In genomic region chr19:21238670-21239069, GRCh38 we compare ENCODE assay signal across 39 cellular contexts.
"Had no signal": no experiment of that assay in that cellular context is flagged by ENCODE, and none has a peak within 500 bp of the region (broad histone marks: within the 10 kb centered on the region; RNA-seq: fewer than 3 reads in every experiment).

No MANE protein-coding gene starts in this region.

- H3K4me1 Mint-ChIP-seq: activated naive CD4-positive, alpha-beta T cell treated with anti-CD3 and anti-CD28 coated beads, Interleukin-2, amount 10 ng/mL, durations not matched to agents 7 days and 5 days; activated naive CD4-positive, alpha-beta T cell treated with anti-CD3 and anti-CD28 coated beads, Interleukin-2, amount 50 U/mL, for 24 hours; activated naive CD8-positive, alpha-beta T cell treated with anti-CD3 and anti-CD28 coated beads for 36 hours; activated naive CD8-positive, alpha-beta T cell treated with anti-CD3 and anti-CD28 coated beads, Interleukin-2, amount 10 ng/mL, durations not matched to agents 7 days and 5 days; activated naive CD8-positive, alpha-beta T cell treated with anti-CD3 and anti-CD28 coated beads, Interleukin-2, amount 50 U/mL, for 24 hours; activated T-helper 17 cell treated with anti-CD3 and anti-CD28 coated beads, Interleukin-2, amount 50 U/mL, for 72 hours; brain; central memory CD8-positive, alpha-beta T cell had no signal

- H3K27ac ChIP-seq: adrenal gland, ascending aorta, body of pancreas, brain microvascular endothelial cell, breast epithelium, cardiac muscle cell had no signal

- DNase-seq: activated effector memory CD4-positive, alpha-beta T cell treated with anti-CD3 and anti-CD28 coated beads, Interleukin-2, amount 50 U/mL, for 16 hours; activated effector memory CD4-positive, alpha-beta T cell treated with Interleukin-2 at 50 U/mL for 16 hours; activated gamma-delta T cell; activated gamma-delta T cell treated with Interleukin-2 at 50 U/mL for 16 hours; activated naive CD4-positive, alpha-beta T cell; activated naive CD4-positive, alpha-beta T cell treated with anti-CD3 and anti-CD28 coated beads for 36 hours; activated naive CD4-positive, alpha-beta T cell treated with anti-CD3 and anti-CD28 coated beads, Interleukin-2, amount 10 ng/mL, durations not matched to agents 7 days and 5 days; activated naive CD4-positive, alpha-beta T cell treated with anti-CD3 and anti-CD28 coated beads, Interleukin-2, amount 50 U/mL, for 16 hours; activated naive CD4-positive, alpha-beta T cell treated with Interleukin-2 at 50 U/mL for 16 hours; activated naive CD8-positive, alpha-beta T cell treated with anti-CD3 and anti-CD28 coated beads for 36 hours; activated naive CD8-positive, alpha-beta T cell treated with anti-CD3 and anti-CD28 coated beads, Interleukin-2, amount 10 ng/mL, durations not matched to agents 7 days and 5 days; activated naive CD8-positive, alpha-beta T cell treated with anti-CD3 and anti-CD28 coated beads, Interleukin-2, amount 50 U/mL, for 24 hours; activated T-cell treated with anti-CD3 and anti-CD28 coated beads, Interleukin-2, amount 50 U/mL, for 24 hours; activated T-cell treated with anti-CD3 and anti-CD28 coated beads, Interleukin-2, amount 50 U/mL, for 4 hours; activated T-cell treated with anti-CD3 and anti-CD28 coated beads, Interleukin-2, amount 50 U/mL, for 48 hours; activated T-cell treated with anti-CD3 and anti-CD28 coated beads, Interleukin-2, amount 50 U/mL, for 72 hours; adrenal gland; amniotic stem cell; amygdala; anterior cingulate cortex; aorta; body of pancreas; brain microvascular endothelial cell; caudate nucleus; central memory CD4-positive, alpha-beta T cell; cerebellar nuclear complex had no signal

- H3K9me3 Mint-ChIP-seq: activated naive CD4-positive, alpha-beta T cell treated with anti-CD3 and anti-CD28 coated beads for 36 hours; activated T-cell treated with anti-CD3 and anti-CD28 coated beads, Interleukin-2, amount 50 U/mL, for 24 hours; activated T-cell treated with anti-CD3 and anti-CD28 coated beads, Interleukin-2, amount 50 U/mL, for 4 hours; activated T-helper 17 cell treated with anti-CD3 and anti-CD28 coated beads, Interleukin-2, amount 50 U/mL, for 72 hours; central memory CD8-positive, alpha-beta T cell had no signal

- H3K36me3 ChIP-seq: adrenal gland, ascending aorta, brain microvascular endothelial cell, breast epithelium, cardiac muscle cell had no signal

- H3K4me3 ChIP-seq: adrenal gland, ascending aorta, body of pancreas, breast epithelium, cardiac muscle cell had no signal

- FAIRE-seq: astrocyte, bronchial epithelial cell had no signal

- H3K4me3 Mint-ChIP-seq: activated naive CD4-positive, alpha-beta T cell treated with anti-CD3 and anti-CD28 coated beads for 36 hours; activated naive CD4-positive, alpha-beta T cell treated with anti-CD3 and anti-CD28 coated beads, Interleukin-2, amount 10 ng/mL, durations not matched to agents 7 days and 5 days; activated naive CD4-positive, alpha-beta T cell treated with anti-CD3 and anti-CD28 coated beads, Interleukin-2, amount 50 U/mL, for 24 hours; activated naive CD8-positive, alpha-beta T cell; activated naive CD8-positive, alpha-beta T cell treated with anti-CD3 and anti-CD28 coated beads for 36 hours; activated naive CD8-positive, alpha-beta T cell treated with anti-CD3 and anti-CD28 coated beads, Interleukin-2, amount 10 ng/mL, durations not matched to agents 7 days and 5 days; activated naive CD8-positive, alpha-beta T cell treated with anti-CD3 and anti-CD28 coated beads, Interleukin-2, amount 50 U/mL, for 24 hours; activated T-cell treated with anti-CD3 and anti-CD28 coated beads, Interleukin-2, amount 50 U/mL, for 24 hours; activated T-cell treated with anti-CD3 and anti-CD28 coated beads, Interleukin-2, amount 50 U/mL, for 4 hours; activated T-cell treated with anti-CD3 and anti-CD28 coated beads, Interleukin-2, amount 50 U/mL, for 72 hours; activated T-helper 1 cell treated with anti-CD3 and anti-CD28 coated beads, Interleukin-12 subunit alpha, Interleukin-12 subunit beta, Interleukin-2, Interleukin-4 antibody, amounts not matched to agents 30 ng/mL and 10 ng/mL and 1 ng/mL, durations not matched to agents 14 hours and 24 hours and 36 hours; activated T-helper 17 cell treated with anti-CD3 and anti-CD28 coated beads, Interleukin-2, amount 50 U/mL, for 72 hours; brain; central memory CD8-positive, alpha-beta T cell had no signal

- H3K27me3 ChIP-seq: adrenal gland, ascending aorta, body of pancreas, brain microvascular endothelial cell, breast epithelium, cardiac muscle cell had no signal

- H3K27ac Mint-ChIP-seq: activated naive CD4-positive, alpha-beta T cell treated with anti-CD3 and anti-CD28 coated beads for 36 hours; activated naive CD4-positive, alpha-beta T cell treated with anti-CD3 and anti-CD28 coated beads, Interleukin-2, amount 10 ng/mL, durations not matched to agents 7 days and 5 days; activated naive CD4-positive, alpha-beta T cell treated with anti-CD3 and anti-CD28 coated beads, Interleukin-2, amount 50 U/mL, for 24 hours; activated naive CD4-positive, alpha-beta T cell treated with anti-CD3 and anti-CD28 coated beads, Interleukin-2, amount 50 U/mL, for 72 hours; activated naive CD8-positive, alpha-beta T cell; activated naive CD8-positive, alpha-beta T cell treated with anti-CD3 and anti-CD28 coated beads for 36 hours; activated naive CD8-positive, alpha-beta T cell treated with anti-CD3 and anti-CD28 coated beads, Interleukin-2, amount 10 ng/mL, durations not matched to agents 7 days and 5 days; activated naive CD8-positive, alpha-beta T cell treated with anti-CD3 and anti-CD28 coated beads, Interleukin-2, amount 50 U/mL, for 24 hours; activated T-cell treated with anti-CD3 and anti-CD28 coated beads, Interleukin-2, amount 50 U/mL, for 24 hours; activated T-cell treated with anti-CD3 and anti-CD28 coated beads, Interleukin-2, amount 50 U/mL, for 72 hours; activated T-helper 1 cell treated with anti-CD3 and anti-CD28 coated beads, Interleukin-12 subunit alpha, Interleukin-12 subunit beta, Interleukin-2, Interleukin-4 antibody, amounts not matched to agents 30 ng/mL and 10 ng/mL and 1 ng/mL, durations not matched to agents 14 hours and 24 hours and 36 hours; activated T-helper 17 cell treated with anti-CD3 and anti-CD28 coated beads, Interleukin-2, amount 50 U/mL, for 72 hours; activated T-helper 2 cell treated with anti-CD3 and anti-CD28 coated beads, Interferon-gamma antibody, Interleukin-2, Interleukin-4, amounts not matched to agents 10 μg/mL and 5 μg/mL and 100 μg/mL, durations not matched to agents 14 hours and 24 hours and 36 hours; brain had no signal

- H3K9me3 ChIP-seq: adrenal gland, ascending aorta, body of pancreas, breast epithelium had no signal

- H3K27me3 Mint-ChIP-seq: activated naive CD4-positive, alpha-beta T cell treated with anti-CD3 and anti-CD28 coated beads, Interleukin-2, amount 10 ng/mL, durations not matched to agents 7 days and 5 days; activated naive CD8-positive, alpha-beta T cell; activated naive CD8-positive, alpha-beta T cell treated with anti-CD3 and anti-CD28 coated beads for 36 hours; activated naive CD8-positive, alpha-beta T cell treated with anti-CD3 and anti-CD28 coated beads, Interleukin-2, amount 50 U/mL, for 24 hours; activated T-cell treated with anti-CD3 and anti-CD28 coated beads, Interleukin-2, amount 50 U/mL, for 24 hours; activated T-helper 17 cell treated with anti-CD3 and anti-CD28 coated beads, Interleukin-2, amount 50 U/mL, for 72 hours; brain; central memory CD8-positive, alpha-beta T cell had no signal

- H3K4me1 ChIP-seq: adrenal gland, ascending aorta, body of pancreas, breast epithelium had no signal

- ATAC-seq: activated naive CD4-positive, alpha-beta T cell treated with anti-CD3 and anti-CD28 coated beads, Interleukin-2, amount 50 U/mL, for 72 hours; activated naive CD8-positive, alpha-beta T cell treated with anti-CD3 and anti-CD28 coated beads, Interleukin-2, amount 50 U/mL, for 24 hours; activated T-cell treated with anti-CD3 and anti-CD28 coated beads, Interleukin-2, amount 50 U/mL, for 4 hours; activated T-cell treated with anti-CD3 and anti-CD28 coated beads, Interleukin-2, amount 50 U/mL, for 72 hours; activated T-helper 17 cell treated with anti-CD3 and anti-CD28 coated beads, Interleukin-2, amount 50 U/mL, for 72 hours; body of pancreas had no signal

- H3K36me3 Mint-ChIP-seq: activated naive CD4-positive, alpha-beta T cell treated with anti-CD3 and anti-CD28 coated beads, Interleukin-2, amount 10 ng/mL, durations not matched to agents 7 days and 5 days; activated naive CD4-positive, alpha-beta T cell treated with anti-CD3 and anti-CD28 coated beads, Interleukin-2, amount 50 U/mL, for 24 hours; activated naive CD4-positive, alpha-beta T cell treated with anti-CD3 and anti-CD28 coated beads, Interleukin-2, amount 50 U/mL, for 72 hours; activated naive CD8-positive, alpha-beta T cell; activated naive CD8-positive, alpha-beta T cell treated with anti-CD3 and anti-CD28 coated beads for 36 hours; activated naive CD8-positive, alpha-beta T cell treated with anti-CD3 and anti-CD28 coated beads, Interleukin-2, amount 10 ng/mL, durations not matched to agents 7 days and 5 days; brain had no signal
